10 cellular contexts compared by ENCODE assay signal in genomic region chr1:185281245-185281644, GRCh38. TPM values are rescaled to one million over a fixed set of nuclear protein-coding genes. Genes with fewer than 3 reads are reported as not detected.
A peak's percentile ranks its signal among the peaks of the same experiment; 100 is the strongest.
DNase-seq lines count a peak whose midpoint lies in the region; ATAC-seq and TF ChIP-seq lines count a peak whose summit lies in the region.
"Had no signal": no experiment of that assay in that cellular context is flagged by ENCODE, and none has a peak within 500 bp of the region (broad histone marks: within the 10 kb centered on the region; RNA-seq: fewer than 3 reads in every experiment).

No MANE protein-coding gene starts in this region.

- peaks cover 48 to 66% (median 66%) of the 10 kb centered on the region in 3 donors for H3K4me1 Mint-ChIP-seq in CD8-positive, alpha-beta memory T cell
- peaks cover 45% of the 10 kb centered on the region for H3K4me1 Mint-ChIP-seq in activated T-cell treated with anti-CD3 and anti-CD28 coated beads, Interleukin-2, amount 50 U/mL, for 72 hours (ENCODE audit: low read depth)

- peak overlapping the region; percentile 29 for H3K4me3 ChIP-seq in CD8-positive, alpha-beta memory T cell (ENCODE audit: low read length)
- no peak overlapping the region for H3K4me3 ChIP-seq in right atrium auricular region
- H3K4me3 ChIP-seq in H7 (ENCODE audit: insufficient read depth, low read depth, low read length), result no peak overlapping the region

- peaks cover 13 to 21% (median 15%) of the 10 kb centered on the region in 3 donors for H3K36me3 Mint-ChIP-seq in CD8-positive, alpha-beta memory T cell
- peaks cover 2 to 3% of the 10 kb centered on the region in 2 donors for H3K36me3 Mint-ChIP-seq in activated T-cell treated with anti-CD3 and anti-CD28 coated beads, Interleukin-2, amount 50 U/mL, for 72 hours (ENCODE audit: insufficient read depth in 2 of 2)

- H3K27ac Mint-ChIP-seq in CD8-positive, alpha-beta memory T cell, result peak overlapping the region; percentile 86 to 100 (median 96)
- H3K27ac Mint-ChIP-seq in activated T-cell treated with anti-CD3 and anti-CD28 coated beads, Interleukin-2, amount 50 U/mL, for 72 hours, result peak overlapping the region; percentile 98

- peak in 3 of 5 donors; percentile 3 to 60 (median 59) for DNase-seq in CD8-positive, alpha-beta memory T cell
- DNase-seq in activated T-cell treated with anti-CD3 and anti-CD28 coated beads, Interleukin-2, amount 50 U/mL, for 72 hours, result no peak
- DNase-seq in right atrium auricular region (ENCODE audit: low spot score), result no peak
- no peak for DNase-seq in pons (ENCODE audit: low spot score)
- no peak for DNase-seq in NCI-H82 treated with DMSO at 0.1 percent for 48 hours (lab: John Stamatoyannopoulos, UW; ENCODE audit: unreplicated experiment)
- DNase-seq in H7, result no peak
- DNase-seq: Caco-2 had no signal

- H3K27me3 ChIP-seq in CD8-positive, alpha-beta memory T cell (ENCODE audit: insufficient read depth, low read length, poor library complexity, severe bottlenecking), result no peaks in the 10 kb centered on the region
- H3K27me3 ChIP-seq in right atrium auricular region (no peaks in the 10 kb centered on the region), H7 (ENCODE audit: control insufficient read depth, insufficient read depth, low read length) (no peaks in the 10 kb centered on the region)

- POLR2A ChIA-PET in CD8-positive, alpha-beta memory T cell (lab: Charles Lee), result interaction anchor here (1.2 to 3.4 kb wide), 2 partner anchors 36 to 41 kb away, joined by 3 to 24 read pairs; partner anchors contain the start of gene IVNS1ABP

- peaks cover 56% of the 10 kb centered on the region for H3K4me1 ChIP-seq in CD8-positive, alpha-beta memory T cell (ENCODE audit: insufficient read depth, low read length)
- H3K4me1 ChIP-seq in right atrium auricular region, result peaks cover 0 to 7% of the 10 kb centered on the region in 2 donors

- ATAC-seq in GM19395 (IDR thresholded peaks at IDR 0.05; ENCODE audit: unreplicated experiment), result peak; percentile 98
- ATAC-seq in HG03097 (IDR thresholded peaks at IDR 0.05; ENCODE audit: low FRiP score, unreplicated experiment), result peak; percentile 98
- ATAC-seq in activated T-cell treated with anti-CD3 and anti-CD28 coated beads, Interleukin-2, amount 50 U/mL, for 72 hours (replicated peaks in 1 of 2), result peak; percentile 75 to 79

- no peak overlapping the region for H3K27ac ChIP-seq in CD8-positive, alpha-beta memory T cell (ENCODE audit: low read depth, low read length)
- no peak overlapping the region for H3K27ac ChIP-seq in right atrium auricular region
- H3K27ac ChIP-seq: HL-60 had no signal

- peaks cover 0 to 2% of the 10 kb centered on the region in 2 donors for H3K27me3 Mint-ChIP-seq in CD8-positive, alpha-beta memory T cell
- no peaks in the 10 kb centered on the region for H3K27me3 Mint-ChIP-seq in activated T-cell treated with anti-CD3 and anti-CD28 coated beads, Interleukin-2, amount 50 U/mL, for 72 hours (ENCODE audit: low read depth)

- no peaks in the 10 kb centered on the region for H3K9me3 ChIP-seq in CD8-positive, alpha-beta memory T cell (ENCODE audit: low read length)
- no peaks in the 10 kb centered on the region for H3K9me3 ChIP-seq in right atrium auricular region
- H3K9me3 ChIP-seq: Caco-2 had no signal

- peaks cover 0 to 8% (median 0%) of the 10 kb centered on the region in 5 donors for H3K9me3 Mint-ChIP-seq in CD8-positive, alpha-beta memory T cell
- H3K9me3 Mint-ChIP-seq in activated T-cell treated with anti-CD3 and anti-CD28 coated beads, Interleukin-2, amount 50 U/mL, for 72 hours, result peaks cover 2 to 4% of the 10 kb centered on the region in 2 donors

- H3K4me3 Mint-ChIP-seq in CD8-positive, alpha-beta memory T cell, result peak overlapping the region in 6 of 7 donors; percentile 64 to 79 (median 71)
- peak overlapping the region; percentile 6 to 83 for H3K4me3 Mint-ChIP-seq in activated T-cell treated with anti-CD3 and anti-CD28 coated beads, Interleukin-2, amount 50 U/mL, for 72 hours

- CTCF ChIA-PET in CD8-positive, alpha-beta memory T cell (lab: Charles Lee), result interaction anchor here (1.3 to 2.9 kb wide), 7 partner anchors 10 to 389 kb away, joined by 3 to 11 read pairs (median 6); partner anchors contain the start of gene IVNS1ABP

- no peaks in the 10 kb centered on the region for H3K36me3 ChIP-seq in CD8-positive, alpha-beta memory T cell (ENCODE audit: insufficient read depth, low read length)
- H3K36me3 ChIP-seq in right atrium auricular region (peaks cover 8% of the 10 kb centered on the region), H7 (replicated peaks; ENCODE audit: control insufficient read depth, insufficient read depth, low read length) (no peaks in the 10 kb centered on the region)

- TF ChIP-seq CTCF in right atrium auricular region (IDR thresholded peaks at IDR 0.05), result no peak

RNA-seq across cellular contexts. Expression of gene IVNS1ABP, which starts 35.8 kb away (rescaled TPM):
- 100 to 1,000 TPM; 205 to 208 TPM for total RNA-seq in CD8-positive, alpha-beta memory T cell
- 51.7 TPM for polyA plus RNA-seq in CD8-positive, alpha-beta memory T cell
- 100 to 1,000 TPM in 1 of 2 donors, 10 to 100 TPM in 1; 86.2 to 110 TPM for total RNA-seq in activated T-cell treated with anti-CD3 and anti-CD28 coated beads, Interleukin-2, amount 50 U/mL, for 72 hours
- 10 to 100 TPM; 20.6 to 21.3 TPM for total RNA-seq in right atrium auricular region
- total RNA-seq in H7 (2014; rRNA removed; shearing (Covaris generic)), result 208 and 240 TPM in 2 replicates

Comparison
In these comparisons a context has a peak if more than half of its experiments do, and no peak if none do; other contexts are left out.
1. DNase-seq: peak in CD8-positive, alpha-beta memory T cell (3 of 5); none in activated T-cell treated with anti-CD3 and anti-CD28 coated beads, Interleukin-2, amount 50 U/mL, for 72 hours (0 of 2), right atrium auricular region (single experiment), pons (single experiment), NCI-H82 treated with DMSO at 0.1 percent for 48 hours (single experiment) and H7 (single experiment).
2. Peak in every context shown above with its lines, with median percentiles within 50 percentile points of each other: ATAC-seq.